In the genomic region with DNA sequence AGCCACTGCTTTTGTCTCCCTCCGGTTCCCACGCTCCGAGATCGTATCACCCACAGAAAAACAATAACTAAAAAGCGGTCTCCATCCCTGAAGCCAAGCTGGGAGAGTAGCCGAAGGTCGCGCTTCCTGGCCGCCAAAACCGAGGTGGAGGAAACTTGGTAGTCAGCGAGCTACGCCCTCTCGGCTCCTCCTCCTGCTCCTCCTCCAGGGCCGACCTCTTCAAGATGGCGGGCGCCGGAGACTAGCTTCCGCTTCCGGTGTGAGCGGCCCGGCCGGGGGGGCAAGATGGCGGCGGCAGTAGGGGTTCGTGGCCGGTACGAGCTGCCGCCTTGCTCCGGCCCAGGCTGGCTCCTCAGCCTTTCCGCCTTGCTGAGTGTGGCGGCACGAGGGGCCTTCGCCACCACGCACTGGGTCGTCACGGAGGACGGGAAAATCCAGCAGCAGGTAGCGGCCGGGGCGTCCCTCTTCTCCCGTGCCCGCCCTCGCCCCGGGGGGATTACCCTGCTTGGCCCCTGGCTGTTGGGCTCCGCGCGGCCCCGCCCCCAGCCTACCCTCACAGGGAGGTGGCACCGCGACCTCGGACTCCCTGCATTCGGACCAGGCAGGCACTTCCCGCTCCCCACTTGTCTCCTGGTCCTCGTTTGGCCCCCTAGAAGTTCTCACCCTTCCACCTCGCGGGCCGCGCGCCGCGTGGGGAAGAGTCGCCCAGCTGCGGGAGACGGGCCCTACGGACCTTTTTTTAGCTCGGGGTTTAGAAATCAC, we compare ENCODE assay signal across 8 cellular contexts. TPM values are rescaled to one million over a fixed set of nuclear protein-coding genes. Genes with fewer than 3 reads are reported as not detected.
A peak's percentile ranks its signal among the peaks of the same experiment; 100 is the strongest.
DNase-seq lines count a peak whose midpoint lies in the region; ATAC-seq, FAIRE-seq and TF ChIP-seq lines count a peak whose summit lies in the region.

A gene with protein sequence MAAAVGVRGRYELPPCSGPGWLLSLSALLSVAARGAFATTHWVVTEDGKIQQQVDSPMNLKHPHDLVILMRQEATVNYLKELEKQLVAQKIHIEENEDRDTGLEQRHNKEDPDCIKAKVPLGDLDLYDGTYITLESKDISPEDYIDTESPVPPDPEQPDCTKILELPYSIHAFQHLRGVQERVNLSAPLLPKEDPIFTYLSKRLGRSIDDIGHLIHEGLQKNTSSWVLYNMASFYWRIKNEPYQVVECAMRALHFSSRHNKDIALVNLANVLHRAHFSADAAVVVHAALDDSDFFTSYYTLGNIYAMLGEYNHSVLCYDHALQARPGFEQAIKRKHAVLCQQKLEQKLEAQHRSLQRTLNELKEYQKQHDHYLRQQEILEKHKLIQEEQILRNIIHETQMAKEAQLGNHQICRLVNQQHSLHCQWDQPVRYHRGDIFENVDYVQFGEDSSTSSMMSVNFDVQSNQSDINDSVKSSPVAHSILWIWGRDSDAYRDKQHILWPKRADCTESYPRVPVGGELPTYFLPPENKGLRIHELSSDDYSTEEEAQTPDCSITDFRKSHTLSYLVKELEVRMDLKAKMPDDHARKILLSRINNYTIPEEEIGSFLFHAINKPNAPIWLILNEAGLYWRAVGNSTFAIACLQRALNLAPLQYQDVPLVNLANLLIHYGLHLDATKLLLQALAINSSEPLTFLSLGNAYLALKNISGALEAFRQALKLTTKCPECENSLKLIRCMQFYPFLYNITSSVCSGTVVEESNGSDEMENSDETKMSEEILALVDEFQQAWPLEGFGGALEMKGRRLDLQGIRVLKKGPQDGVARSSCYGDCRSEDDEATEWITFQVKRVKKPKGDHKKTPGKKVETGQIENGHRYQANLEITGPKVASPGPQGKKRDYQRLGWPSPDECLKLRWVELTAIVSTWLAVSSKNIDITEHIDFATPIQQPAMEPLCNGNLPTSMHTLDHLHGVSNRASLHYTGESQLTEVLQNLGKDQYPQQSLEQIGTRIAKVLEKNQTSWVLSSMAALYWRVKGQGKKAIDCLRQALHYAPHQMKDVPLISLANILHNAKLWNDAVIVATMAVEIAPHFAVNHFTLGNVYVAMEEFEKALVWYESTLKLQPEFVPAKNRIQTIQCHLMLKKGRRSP (plus strand): TSS at position 251 of the 762 bp plus-strand sequence. CDS start 35 bp downstream, at position 286.

- H4K20me1 ChIP-seq in mammary epithelial cell (ENCODE audit: insufficient read depth, low read length), result no peaks in the 10 kb centered on the region

- dilution Hi-C loops in mammary epithelial cell (cut with HindIII; ENCODE audit: low sequenced_read_pairs), result no loop called here

- CTCF ChIA-PET in mammary epithelial cell (lab: Charles Lee; ENCODE audit: low non-redundant PET), result interaction anchor here (0.6 to 0.7 kb wide), 2 partner anchors 443 to 472 kb away, joined by 3 to 4 read pairs; no protein-coding TSS in a partner anchor

- H2AFZ ChIP-seq in ACC112 (ENCODE audit: low read length, unreplicated experiment) (peak within 1 kb of the TSS; percentile 94), mammary epithelial cell (ENCODE audit: low read depth, low read length) (peak within 1 kb of the TSS; percentile 88)

- TF ChIP-seq CTCF in WERI-Rb-1 (IDR thresholded peaks at IDR 0.05; ENCODE audit: low read depth, low read length), result no peak
- TF ChIP-seq CTCF in mammary epithelial cell (conservative IDR thresholded peaks at IDR 0.05 in 1 of 2, IDR thresholded peaks at IDR 0.05 in 1 of 2; ENCODE audit: extremely low read depth in 1 of 2, insufficient read depth in 1 of 2, low read depth in 1 of 2, low read length in 2 of 2), result no peak

- peaks cover 14% of the 10 kb centered on the region for H3K4me1 ChIP-seq in ACC112 (ENCODE audit: control insufficient read depth, insufficient read depth, low read length, unreplicated experiment)
- peaks cover 18% of the 10 kb centered on the region for H3K4me1 ChIP-seq in mammary epithelial cell (ENCODE audit: insufficient read depth, low read length)
- H3K4me1 ChIP-seq in small intestine (ENCODE audit: control insufficient read depth in 2 of 2, insufficient read depth in 1 of 2, low read depth in 1 of 2, low read length in 1 of 2), result no peaks in the 10 kb centered on the region

- ATAC-seq in GM18870 (IDR thresholded peaks at IDR 0.05; ENCODE audit: unreplicated experiment) (peak; percentile 83), HG03135 (IDR thresholded peaks at IDR 0.05; ENCODE audit: unreplicated experiment) (peak; percentile 94)

- DNase-seq in NCI-H2196 treated with DMSO at 0.1 percent for 48 hours (lab: John Stamatoyannopoulos, UW; ENCODE audit: unreplicated experiment) (peak; percentile 92), WERI-Rb-1 (peak; percentile 96), mammary epithelial cell (peak; percentile 90), iPS-NIHi11 (ENCODE audit: low spot score) (peak; percentile 93), small intestine (peak; percentile 94)

- H3K27ac ChIP-seq in ACC112 (ENCODE audit: low read depth, low read length) (peak within 1 kb of the TSS; percentile 81), WERI-Rb-1 (peak within 1 kb of the TSS; percentile 99), mammary epithelial cell (ENCODE audit: insufficient read depth, low read depth, low read length) (peak within 1 kb of the TSS; percentile 77), small intestine (ENCODE audit: low read depth in 1 of 2, low read length in 1 of 2) (peak within 1 kb of the TSS; percentile 80 to 98)

- in situ Hi-C loops in mammary epithelial cell (cut with MboI; ENCODE audit: low sequenced_read_pairs in 2 of 2), result no loop called here

- peak within 1 kb of the TSS; percentile 94 for H3K4me2 ChIP-seq in mammary epithelial cell (ENCODE audit: insufficient read depth, low read depth, low read length)

- H3K27me3 ChIP-seq in ACC112 (ENCODE audit: insufficient read depth, low read length), result no peaks in the 10 kb centered on the region
- H3K27me3 ChIP-seq in WERI-Rb-1 (ENCODE audit: insufficient read depth, low read depth, severe bottlenecking), result no peaks in the 10 kb centered on the region
- no peaks in the 10 kb centered on the region for H3K27me3 ChIP-seq in mammary epithelial cell (ENCODE audit: insufficient read depth, low read length)
- H3K27me3 ChIP-seq in small intestine (ENCODE audit: control insufficient read depth in 2 of 2, insufficient read depth in 2 of 2, low read length in 2 of 2), result no peaks in the 10 kb centered on the region

- peak within 1 kb of the TSS; percentile 81 for H3K9ac ChIP-seq in mammary epithelial cell (ENCODE audit: insufficient read depth, low read length)

- H3K79me2 ChIP-seq in ACC112 (ENCODE audit: control insufficient read depth, insufficient read depth, low read length, unreplicated experiment) (peaks cover 47% of the 10 kb centered on the region), mammary epithelial cell (ENCODE audit: insufficient read depth, low read length) (peaks cover 50% of the 10 kb centered on the region)

- H3K4me3 ChIP-seq in ACC112 (ENCODE audit: low read depth, low read length), result peak within 1 kb of the TSS; percentile 94
- H3K4me3 ChIP-seq in WERI-Rb-1 (ENCODE audit: low read depth, low read length), result peak within 1 kb of the TSS; percentile 81
- H3K4me3 ChIP-seq in mammary epithelial cell (replicated peaks in 1 of 3; ENCODE audit: insufficient read depth in 1 of 3, low read depth in 2 of 3, low read length in 3 of 3), result peak within 1 kb of the TSS; percentile 73 to 99 (median 87)
- peak within 1 kb of the TSS; percentile 90 to 93 for H3K4me3 ChIP-seq in small intestine (ENCODE audit: low read depth in 1 of 2, low read length in 2 of 2)

- H3K9me3 ChIP-seq in WERI-Rb-1 (ENCODE audit: severe bottlenecking), result no peaks in the 10 kb centered on the region
- H3K9me3 ChIP-seq in mammary epithelial cell (replicated peaks; ENCODE audit: insufficient read depth, low read length), result no peaks in the 10 kb centered on the region
- H3K9me3 ChIP-seq in small intestine (ENCODE audit: control insufficient read depth, low read depth), result no peaks in the 10 kb centered on the region

- BruUV-seq in mammary epithelial cell (replicated peaks; lab: Mats Ljungman, UMichigan), result no TSS peak

- under 1% methylated on average over 25 of the region's 66 CpGs for WGBS in mammary epithelial cell (ENCODE audit: low coverage, missing lambda C conversion rate)
- 0% methylated on average over 56 to 66 of the region's 66 CpGs for WGBS in small intestine, 3 donors

- no peaks in the 10 kb centered on the region for H3K36me3 ChIP-seq in ACC112 (ENCODE audit: insufficient read depth, low read length)
- H3K36me3 ChIP-seq in WERI-Rb-1, result peaks cover 5% of the 10 kb centered on the region; the same call in 1 of the 2 replicates
- no peaks in the 10 kb centered on the region for H3K36me3 ChIP-seq in mammary epithelial cell (ENCODE audit: insufficient read depth, low read length)
- no peaks in the 10 kb centered on the region for H3K36me3 ChIP-seq in small intestine (ENCODE audit: control insufficient read depth in 2 of 2, insufficient read depth in 2 of 2, low read length in 2 of 2)

- no peak for FAIRE-seq in small intestine (lab: Jason Lieb, UNC)

- intact Hi-C loops in mammary epithelial cell (cut with micrococcal nuclease), result no loop called here

RNA-seq across cellular contexts. Expression of the gene that starts here (rescaled TPM):
- 10 to 100 TPM; 62.5 to 63.5 TPM for total RNA-seq in mammary epithelial cell
- polyA plus RNA-seq in mammary epithelial cell (34.0 TPM), small intestine (10 to 100 TPM; 22.2 to 44.5 (median 28.8) TPM)
- 37.2 TPM for polyA minus RNA-seq in mammary epithelial cell

Comparison
In these comparisons a context has a peak if more than half of its experiments do, and no peak if none do; other contexts are left out.
1. Peak in every context shown above with its lines: DNase-seq, ATAC-seq, H3K4me3 ChIP-seq and H3K27ac ChIP-seq.